ENCODE assay signal across 15 cellular contexts in genomic region chr11:24375351-24375750, GRCh38.
A peak's percentile ranks its signal among the peaks of the same experiment; 100 is the strongest.
DNase-seq lines count a peak whose midpoint lies in the region; ATAC-seq, FAIRE-seq and TF ChIP-seq lines count a peak whose summit lies in the region.
"Had no signal": no experiment of that assay in that cellular context is flagged by ENCODE, and none has a peak within 500 bp of the region (broad histone marks: within the 10 kb centered on the region; RNA-seq: fewer than 3 reads in every experiment).

No MANE protein-coding gene starts in this region.

- H3K4me2 ChIP-seq in GM23338 (no peak overlapping the region), neural progenitor cell (no peak overlapping the region)
- H3K4me2 ChIP-seq: BLaER1 had no signal

- H3K27ac ChIP-seq in GM23338 (ENCODE audit: low read depth) (no peak overlapping the region), VCaP (peak overlapping the region; percentile 25; the same call in 1 of the 2 replicates), neural progenitor cell (no peak overlapping the region)
- H3K27ac ChIP-seq: BLaER1 had no signal

- H3K27me3 Mint-ChIP-seq in GM23338 (ENCODE audit: insufficient read depth, low read depth, poor library complexity) (no peaks in the 10 kb centered on the region), neural progenitor cell (ENCODE audit: insufficient read depth, low read depth) (no peaks in the 10 kb centered on the region)
- H3K27me3 Mint-ChIP-seq: CD8-positive, alpha-beta memory T cell had no signal

- no peaks in the 10 kb centered on the region for H3K9me3 ChIP-seq in neural progenitor cell (ENCODE audit: low read depth)
- H3K9me3 ChIP-seq: BLaER1, Caco-2, HAP-1 had no signal

- H2AFZ ChIP-seq in GM23338 (no peak overlapping the region), neural progenitor cell (replicated peaks) (no peak overlapping the region)

- H3K9ac ChIP-seq in neural progenitor cell: no peak overlapping the region
- H3K9ac ChIP-seq: BLaER1 had no signal

- H3K36me3 Mint-ChIP-seq in GM23338 (ENCODE audit: low read depth): no peaks in the 10 kb centered on the region
- no peaks in the 10 kb centered on the region for H3K36me3 Mint-ChIP-seq in neural progenitor cell

- H3F3A ChIP-seq in GM23338 (replicated peaks; ENCODE audit: low read depth) (no peaks in the 10 kb centered on the region), neural progenitor cell (ENCODE audit: low read depth) (no peaks in the 10 kb centered on the region)

- FAIRE-seq in endometrium (lab: Jason Lieb, UNC): peak; percentile 26
- FAIRE-seq: GM18507, HTR-8/SVneo had no signal

- no peaks in the 10 kb centered on the region for H3K9me3 Mint-ChIP-seq in GM23338
- no peaks in the 10 kb centered on the region for H3K9me3 Mint-ChIP-seq in neural progenitor cell

- H3K4me1 Mint-ChIP-seq in GM23338 (peaks cover 6% of the 10 kb centered on the region), neural progenitor cell (no peaks in the 10 kb centered on the region)
- H3K4me1 Mint-ChIP-seq: CD8-positive, alpha-beta memory T cell had no signal

- H3K4me1 ChIP-seq in GM23338 (ENCODE audit: insufficient read depth): 0 out of 2 replicates have a peak, but pooled peaks cover 6% of the 10 kb centered on the region
- no peaks in the 10 kb centered on the region for H3K4me1 ChIP-seq in neural progenitor cell
- H3K4me1 ChIP-seq: BLaER1, Caco-2 had no signal

- H3K36me3 ChIP-seq in GM23338 (ENCODE audit: insufficient read depth): no peaks in the 10 kb centered on the region
- no peaks in the 10 kb centered on the region for H3K36me3 ChIP-seq in neural progenitor cell
- H3K36me3 ChIP-seq: BLaER1, HAP-1 had no signal

- DNase-seq in GM23338 (ENCODE audit: low spot score): peak; percentile 5
- DNase-seq in neural progenitor cell (ENCODE audit: low spot score): peak; percentile 9
- DNase-seq in inferior parietal cortex (ENCODE audit: extremely low spot score): no peak
- no peak for DNase-seq in stimulated activated CD4-positive, alpha-beta T cell treated with anti-CD3 and anti-CD28 coated beads, Interleukin-1b, Interleukin-23, amount 100 ng/mL, for 48 hours
- DNase-seq in germinal center (ENCODE audit: low spot score): no peak
- DNase-seq: 8988T; AML-193; Caco-2; CD8-positive, alpha-beta memory T cell had no signal

- H3K27ac Mint-ChIP-seq in GM23338: peak overlapping the region; percentile 33
- H3K27ac Mint-ChIP-seq in neural progenitor cell: no peak overlapping the region
- H3K27ac Mint-ChIP-seq: CD8-positive, alpha-beta memory T cell had no signal

- ATAC-seq in GM23338: peak; percentile 41; the same call in 1 of the 3 replicates

- H4K20me1 ChIP-seq in GM23338 (replicated peaks; ENCODE audit: insufficient read depth) (no peaks in the 10 kb centered on the region), neural progenitor cell (ENCODE audit: low read depth) (no peaks in the 10 kb centered on the region)
- H4K20me1 ChIP-seq: BLaER1 had no signal

- no peaks in the 10 kb centered on the region for H3K79me2 ChIP-seq in GM23338 (replicated peaks; ENCODE audit: insufficient read depth)
- no peaks in the 10 kb centered on the region for H3K79me2 ChIP-seq in neural progenitor cell (ENCODE audit: low read depth)

- TF ChIP-seq CTCF in GM23338 (conservative IDR thresholded peaks at IDR 0.05; ENCODE audit: low read depth in 2 of 2) (no peak), VCaP (conservative IDR thresholded peaks at IDR 0.05) (no peak), neural progenitor cell (IDR thresholded peaks at IDR 0.05) (no peak)

- H3K4me3 ChIP-seq in GM23338 (no peak overlapping the region), neural progenitor cell (no peak overlapping the region)
- H3K4me3 ChIP-seq: BLaER1, HAP-1 had no signal

- H3K4me3 Mint-ChIP-seq in GM23338: no peak overlapping the region
- no peak overlapping the region for H3K4me3 Mint-ChIP-seq in neural progenitor cell
- H3K4me3 Mint-ChIP-seq: CD8-positive, alpha-beta memory T cell had no signal

- H3K27me3 ChIP-seq in GM23338 (ENCODE audit: insufficient read depth) (no peaks in the 10 kb centered on the region), neural progenitor cell (no peaks in the 10 kb centered on the region)
- H3K27me3 ChIP-seq: BLaER1 had no signal

- H3K9me2 ChIP-seq in GM23338 (ENCODE audit: insufficient read depth): peaks cover 5% of the 10 kb centered on the region; the same call in 1 of the 2 replicates

TF ChIP-seq in GM23338, 12 proteins besides CTCF, POLR2A, EP300 and RAD21:
- no peak for TF ChIP-seq ZNF114 (CRISPR knock-in tag; IDR thresholded peaks at IDR 0.05)
- TF ChIP-seq NANOG (IDR thresholded peaks at IDR 0.05; ENCODE audit: borderline replicate concordance): no peak
- no peak for TF ChIP-seq JUNB (IDR thresholded peaks at IDR 0.05; ENCODE audit: unreplicated experiment)
- no peak for TF ChIP-seq EZH2phosphoT487 (IDR thresholded peaks at IDR 0.05; ENCODE audit: unreplicated experiment)
- TF ChIP-seq ETS1 (IDR thresholded peaks at IDR 0.05): no peak
- TF ChIP-seq EZH2 (IDR thresholded peaks at IDR 0.05; ENCODE audit: low read depth, unreplicated experiment): no peak

Comparison
In these comparisons a context has a peak if more than half of its experiments do, and no peak if none do; other contexts are left out.
1. DNase-seq: peak in GM23338 (single experiment) and neural progenitor cell (single experiment); none in inferior parietal cortex (single experiment), stimulated activated CD4-positive, alpha-beta T cell treated with anti-CD3 and anti-CD28 coated beads, Interleukin-1b, Interleukin-23, amount 100 ng/mL, for 48 hours (single experiment) and germinal center (single experiment).